Comparison of ENCODE assay signal across 8 cellular contexts in genomic region chr19:5627395-5627904, GRCh38. TPM values are rescaled to one million over a fixed set of nuclear protein-coding genes. Genes with fewer than 3 reads are reported as not detected.
DNase-seq lines count a peak whose midpoint lies in the region; ATAC-seq lines count a peak whose summit lies in the region.

No MANE protein-coding gene starts in this region.

- intact Hi-C loops in left cardiac atrium (cut with DNase I): no loop called here

- no peak for ATAC-seq in left cardiac atrium
- ATAC-seq in GM21576 (IDR thresholded peaks at IDR 0.05; ENCODE audit: unreplicated experiment): no peak

- DNase-seq in activated CD8-positive, alpha-beta memory T cell treated with anti-CD3 and anti-CD28 coated beads, Interleukin-2, amount 50 U/mL, for 4 hours: peak; percentile 42
- no peak for DNase-seq in activated CD8-positive, alpha-beta memory T cell treated with anti-CD3 and anti-CD28 coated beads, Interleukin-2, amount 50 U/mL, for 48 hours
- peak; percentile 41 to 55 for DNase-seq in activated CD4-positive, alpha-beta T cell treated with anti-CD3 and anti-CD28 coated beads, Interleukin-2, amount 50 U/mL, for 48 hours
- DNase-seq in left cardiac atrium (peak; percentile 50), NCI-H1436 treated with DMSO at 0.1 percent for 48 hours (lab: John Stamatoyannopoulos, UW) (no peak)
- peak; percentile 46 for DNase-seq in stimulated activated CD4-positive, alpha-beta T cell treated with anti-CD3 and anti-CD28 coated beads, Interleukin-4, amount 100 ng/mL, for 1 hour
- no peak for DNase-seq in activated CD4-positive, CD25-positive, alpha-beta regulatory T cell (lab: John Stamatoyannopoulos, UW)

RNA-seq across cellular contexts. Expression of gene SAFB, which starts 4.6 kb away (rescaled TPM):
- total RNA-seq in left cardiac atrium: 10 to 100 TPM; 51.7 to 63.2 TPM

RNA-seq across cellular contexts. Expression of gene SAFB2, which starts 4.9 kb away (rescaled TPM):
- total RNA-seq in left cardiac atrium: 10 to 100 TPM; 47.7 to 54.7 TPM

RNA-seq across cellular contexts. Expression of gene MICOS13, which starts 52.9 kb away (rescaled TPM):
- total RNA-seq in left cardiac atrium: 100 to 1,000 TPM; 127 to 142 TPM

RNA-seq across cellular contexts. Expression of gene HSD11B1L, which starts 53.4 kb away (rescaled TPM):
- 1 to 10 TPM; 4.0 to 4.4 TPM for total RNA-seq in left cardiac atrium

RNA-seq across cellular contexts. Expression of gene TINCR, which starts 59.7 kb away (rescaled TPM):
- under 1 TPM; 0.15 to 0.37 TPM for total RNA-seq in left cardiac atrium

Comparison
In these comparisons a context has a peak if more than half of its experiments do, and no peak if none do; other contexts are left out.
1. DNase-seq: peak in activated CD8-positive, alpha-beta memory T cell treated with anti-CD3 and anti-CD28 coated beads, Interleukin-2, amount 50 U/mL, for 4 hours (single experiment), activated CD4-positive, alpha-beta T cell treated with anti-CD3 and anti-CD28 coated beads, Interleukin-2, amount 50 U/mL, for 48 hours (2 of 2), left cardiac atrium (single experiment) and stimulated activated CD4-positive, alpha-beta T cell treated with anti-CD3 and anti-CD28 coated beads, Interleukin-4, amount 100 ng/mL, for 1 hour (single experiment); none in activated CD8-positive, alpha-beta memory T cell treated with anti-CD3 and anti-CD28 coated beads, Interleukin-2, amount 50 U/mL, for 48 hours (single experiment), NCI-H1436 treated with DMSO at 0.1 percent for 48 hours (single experiment) and activated CD4-positive, CD25-positive, alpha-beta regulatory T cell (0 of 4).